In the genomic region with DNA sequence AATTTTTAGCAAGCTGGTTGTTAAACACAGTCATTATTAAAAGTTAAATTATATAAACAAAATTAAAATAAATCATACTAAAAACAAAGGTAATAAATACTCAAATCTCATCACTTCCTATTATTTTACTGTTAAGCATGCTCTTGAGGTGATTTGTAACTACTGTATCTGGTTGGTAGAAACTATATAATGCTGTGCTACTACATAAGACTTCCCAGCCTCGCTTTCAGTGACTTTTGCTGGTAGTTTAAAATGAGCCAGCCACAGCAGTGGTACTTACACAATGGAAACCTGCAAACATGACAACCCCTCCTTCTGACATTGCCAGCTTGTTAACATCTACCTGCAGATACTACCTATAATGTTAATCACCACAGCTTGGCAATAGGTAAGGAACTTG, we compare ENCODE assay signal across 13 cellular contexts.
DNase-seq lines count a peak whose midpoint lies in the region; ATAC-seq, FAIRE-seq and TF ChIP-seq lines count a peak whose summit lies in the region.
"Had no signal": no experiment of that assay in that cellular context is flagged by ENCODE, and none has a peak within 500 bp of the region (broad histone marks: within the 10 kb centered on the region; RNA-seq: fewer than 3 reads in every experiment).

No MANE protein-coding gene starts in this region.

- no peak for FAIRE-seq in HTR-8/SVneo (lab: Jason Lieb, UNC)

- H3K27ac ChIP-seq in CD4-positive, alpha-beta T cell (ENCODE audit: low read depth, low read length), result no peak overlapping the region
- H3K27ac ChIP-seq in psoas muscle, result no peak overlapping the region
- peak overlapping the region in 2 of 4 donors; percentile 51 to 54 for H3K27ac ChIP-seq in gastrocnemius medialis
- H3K27ac ChIP-seq: neutrophil had no signal

- peaks cover 37% of the 10 kb centered on the region for H3K4me1 Mint-ChIP-seq in CD4-positive, alpha-beta T cell (ENCODE audit: low read depth)
- H3K4me1 Mint-ChIP-seq in activated T-helper 17 cell treated with anti-CD3 and anti-CD28 coated beads, Interleukin-2, amount 50 U/mL, for 72 hours, result peaks cover 18% of the 10 kb centered on the region

- H3K4me3 Mint-ChIP-seq in CD4-positive, alpha-beta T cell, result no peak overlapping the region
- peak overlapping the region; percentile 66 for H3K4me3 Mint-ChIP-seq in activated T-helper 17 cell treated with anti-CD3 and anti-CD28 coated beads, Interleukin-2, amount 50 U/mL, for 72 hours

- in situ Hi-C loops in gastrocnemius medialis (cut with MboI; ENCODE audit: low sequenced_read_pairs in 4 of 4), result no loop called here

- no peaks in the 10 kb centered on the region for H3K27me3 ChIP-seq in CD4-positive, alpha-beta T cell (ENCODE audit: control insufficient read depth, insufficient read depth, low read length)
- no peaks in the 10 kb centered on the region for H3K27me3 ChIP-seq in psoas muscle (ENCODE audit: insufficient read depth in 3 of 3, low read length in 2 of 3)
- H3K27me3 ChIP-seq in gastrocnemius medialis, result no peaks in the 10 kb centered on the region

- H3K27ac Mint-ChIP-seq in CD4-positive, alpha-beta T cell, result peak overlapping the region; percentile 19
- H3K27ac Mint-ChIP-seq in activated T-helper 17 cell treated with anti-CD3 and anti-CD28 coated beads, Interleukin-2, amount 50 U/mL, for 72 hours, result peak overlapping the region; percentile 88

- H3K9me3 ChIP-seq in CD4-positive, alpha-beta T cell (ENCODE audit: control insufficient read depth, low read length), result no peaks in the 10 kb centered on the region
- no peaks in the 10 kb centered on the region for H3K9me3 ChIP-seq in psoas muscle
- H3K9me3 ChIP-seq in gastrocnemius medialis, result no peaks in the 10 kb centered on the region
- H3K9me3 ChIP-seq: neutrophil had no signal

- peaks cover 22% of the 10 kb centered on the region for H3K4me1 ChIP-seq in psoas muscle
- H3K4me1 ChIP-seq in gastrocnemius medialis, result peaks cover 7 to 21% of the 10 kb centered on the region in 2 donors

- POLR2A ChIA-PET in CD4-positive, alpha-beta T cell (lab: Charles Lee), result no interaction called here

- H3K36me3 ChIP-seq in psoas muscle (ENCODE audit: insufficient read depth in 1 of 2, low read depth in 1 of 2) (peaks cover 0 to 8% of the 10 kb centered on the region in 2 donors), gastrocnemius medialis (no peaks in the 10 kb centered on the region)
- H3K36me3 ChIP-seq: neutrophil had no signal

- H3K27me3 Mint-ChIP-seq in CD4-positive, alpha-beta T cell, result no peaks in the 10 kb centered on the region
- H3K27me3 Mint-ChIP-seq in activated T-helper 17 cell treated with anti-CD3 and anti-CD28 coated beads, Interleukin-2, amount 50 U/mL, for 72 hours, result no peaks in the 10 kb centered on the region
- H3K27me3 Mint-ChIP-seq: CD4-positive, alpha-beta memory T cell had no signal

- no peak for ATAC-seq in CD4-positive, alpha-beta T cell (ENCODE audit: poor library complexity)
- peak; percentile 52 for ATAC-seq in GM19438 (IDR thresholded peaks at IDR 0.05; ENCODE audit: low read depth, unreplicated experiment)
- peak; percentile 28 for ATAC-seq in HG03039 (IDR thresholded peaks at IDR 0.05; ENCODE audit: unreplicated experiment)
- ATAC-seq in activated T-helper 17 cell treated with anti-CD3 and anti-CD28 coated beads, Interleukin-2, amount 50 U/mL, for 72 hours (replicated peaks), result peak; percentile 15
- no peak for ATAC-seq in psoas muscle
- ATAC-seq in gastrocnemius medialis, result no peak

- H3K9me3 Mint-ChIP-seq in CD4-positive, alpha-beta T cell, result no peaks in the 10 kb centered on the region
- H3K9me3 Mint-ChIP-seq in activated T-helper 17 cell treated with anti-CD3 and anti-CD28 coated beads, Interleukin-2, amount 50 U/mL, for 72 hours, result no peaks in the 10 kb centered on the region
- H3K9me3 Mint-ChIP-seq: CD4-positive, alpha-beta memory T cell had no signal

- CTCF ChIA-PET in CD4-positive, alpha-beta T cell (lab: Charles Lee), result no interaction called here

- intact Hi-C loops in CD4-positive, alpha-beta T cell (cut with DNase I, micrococcal nuclease), result no loop called here
- intact Hi-C loops in psoas muscle (cut with DNase I), result no loop called here
- intact Hi-C loops in gastrocnemius medialis (cut with DNase I; ENCODE audit: low total_unique reads), result no loop called here

- no peak for DNase-seq in CD4-positive, alpha-beta T cell
- DNase-seq in psoas muscle (no peak), GM10266 (ENCODE audit: extremely low spot score) (no peak), gastrocnemius medialis (no peak), HTR-8/SVneo (ENCODE audit: insufficient read length, low spot score) (no peak)
- DNase-seq: HCEC 1CT, NCI-H2171, T1000 had no signal

- peaks cover 53% of the 10 kb centered on the region for H3K36me3 Mint-ChIP-seq in CD4-positive, alpha-beta T cell (ENCODE audit: low read depth)
- H3K36me3 Mint-ChIP-seq in activated T-helper 17 cell treated with anti-CD3 and anti-CD28 coated beads, Interleukin-2, amount 50 U/mL, for 72 hours (ENCODE audit: low read depth), result peaks cover 29% of the 10 kb centered on the region

- 97 to 100% (median 100%) methylated on average over 1 of the region's 1 CpG for WGBS in psoas muscle, 3 donors

- no peak overlapping the region for H3K4me3 ChIP-seq in psoas muscle
- no peak overlapping the region for H3K4me3 ChIP-seq in gastrocnemius medialis

- no peak for TF ChIP-seq POLR2A in gastrocnemius medialis (IDR thresholded peaks at IDR 0.05)

- TF ChIP-seq CTCF in CD4-positive, alpha-beta T cell (IDR thresholded peaks at IDR 0.05), result no peak
- TF ChIP-seq CTCF in psoas muscle (IDR thresholded peaks at IDR 0.05), result no peak
- TF ChIP-seq CTCF in GM10266 (IDR thresholded peaks at IDR 0.05; ENCODE audit: control insufficient read depth, insufficient read depth, low read depth, missing control alignments), result no peak
- no peak for TF ChIP-seq CTCF in gastrocnemius medialis (IDR thresholded peaks at IDR 0.05 in 4 of 5, conservative IDR thresholded peaks at IDR 0.05 in 1 of 5)

Comparison
In these comparisons a context has a peak if more than half of its experiments do, and no peak if none do; other contexts are left out.
1. ATAC-seq: peak in GM19438 (single experiment), HG03039 (single experiment) and activated T-helper 17 cell treated with anti-CD3 and anti-CD28 coated beads, Interleukin-2, amount 50 U/mL, for 72 hours (single experiment); none in CD4-positive, alpha-beta T cell (single experiment), psoas muscle (0 of 4) and gastrocnemius medialis (0 of 2).